Comparison of ENCODE assay signal across 8 cellular contexts in genomic region chr11:130428271-130428670, GRCh38. TPM values are rescaled to one million over a fixed set of nuclear protein-coding genes. Genes with fewer than 3 reads are reported as not detected.
DNase-seq lines count a peak whose midpoint lies in the region; ATAC-seq and TF ChIP-seq lines count a peak whose summit lies in the region.

ADAMTS8 (minus strand) TSS chr11:130428609; CDS start chr11:130428286, 323 bp downstream.

- H3K9me3 Mint-ChIP-seq in activated T-cell treated with anti-CD3 and anti-CD28 coated beads, Interleukin-2, amount 50 U/mL, for 72 hours, result no peaks in the 10 kb centered on the region
- H3K9me3 Mint-ChIP-seq in stimulated activated naive CD8-positive, alpha-beta T cell treated with anti-CD3 and anti-CD28 coated beads, Interleukin-15, Interleukin-2, amounts not matched to agents 100 ng/mL and 50 ng/mL, for 24 hours, result no peaks in the 10 kb centered on the region

- intact Hi-C loops in thyroid gland (cut with DNase I), result loop anchor here (10.0 kb wide), 1 partner anchor 213 kb away; no protein-coding TSS in a partner anchor

- ATAC-seq in activated T-cell treated with anti-CD3 and anti-CD28 coated beads, Interleukin-2, amount 50 U/mL, for 72 hours (replicated peaks in 1 of 2), result peak; percentile 34 to 38
- ATAC-seq in HG03108 (IDR thresholded peaks at IDR 0.05; ENCODE audit: unreplicated experiment), result no peak
- ATAC-seq in GM18870 (IDR thresholded peaks at IDR 0.05; ENCODE audit: unreplicated experiment), result no peak

- H3K9ac ChIP-seq in iPS-18a (ENCODE audit: low read length), result peak within 1 kb of the TSS; percentile 20

- H3K4me1 Mint-ChIP-seq in activated T-cell treated with anti-CD3 and anti-CD28 coated beads, Interleukin-2, amount 50 U/mL, for 72 hours (ENCODE audit: low read depth), result peaks cover 15% of the 10 kb centered on the region
- peaks cover 12% of the 10 kb centered on the region for H3K4me1 Mint-ChIP-seq in stimulated activated naive CD8-positive, alpha-beta T cell treated with anti-CD3 and anti-CD28 coated beads, Interleukin-15, Interleukin-2, amounts not matched to agents 100 ng/mL and 50 ng/mL, for 24 hours (ENCODE audit: low read depth)

- H3K4me3 ChIP-seq in iPS-18a (ENCODE audit: low read length) (peak within 1 kb of the TSS; percentile 66), thyroid gland (replicated peaks in 1 of 3) (peak within 1 kb of the TSS in 1 of 3 donors; percentile 32)

- peak; percentile 24 for DNase-seq in DMS79 treated with DMSO at 0.1 percent for 48 hours (lab: John Stamatoyannopoulos, UW)
- no peak for DNase-seq in DMS79 (lab: John Stamatoyannopoulos, UW)
- peak in 1 of 2 donors; percentile 5 for DNase-seq in activated T-cell treated with anti-CD3 and anti-CD28 coated beads, Interleukin-2, amount 50 U/mL, for 72 hours
- DNase-seq in thyroid gland, result no peak

- H3K4me1 ChIP-seq in iPS-18a (ENCODE audit: control insufficient read depth, low read depth, low read length) (peaks cover 10% of the 10 kb centered on the region), thyroid gland (peaks cover 9 to 21% of the 10 kb centered on the region in 2 donors)

- no peak within 1 kb of the TSS for H3K27ac ChIP-seq in iPS-18a (ENCODE audit: low read length)
- no peak within 1 kb of the TSS for H3K27ac ChIP-seq in thyroid gland

- no peaks in the 10 kb centered on the region for H3K36me3 ChIP-seq in iPS-18a (ENCODE audit: control insufficient read depth, low read depth, low read length)
- H3K36me3 ChIP-seq in thyroid gland, result no peaks in the 10 kb centered on the region

- TF ChIP-seq CTCF in thyroid gland (IDR thresholded peaks at IDR 0.05), result no peak

- WGBS in thyroid gland, 2 donors, result 0% methylated on average over 4 to 18 of the region's 52 CpGs

- peaks cover 63% of the 10 kb centered on the region for H3K27me3 Mint-ChIP-seq in activated T-cell treated with anti-CD3 and anti-CD28 coated beads, Interleukin-2, amount 50 U/mL, for 72 hours (ENCODE audit: low read depth)
- H3K27me3 Mint-ChIP-seq in stimulated activated naive CD8-positive, alpha-beta T cell treated with anti-CD3 and anti-CD28 coated beads, Interleukin-15, Interleukin-2, amounts not matched to agents 100 ng/mL and 50 ng/mL, for 24 hours, result peaks cover 61% of the 10 kb centered on the region

- H3K4me3 Mint-ChIP-seq in activated T-cell treated with anti-CD3 and anti-CD28 coated beads, Interleukin-2, amount 50 U/mL, for 72 hours, result peak within 1 kb of the TSS; percentile 70 to 79
- H3K4me3 Mint-ChIP-seq in stimulated activated naive CD8-positive, alpha-beta T cell treated with anti-CD3 and anti-CD28 coated beads, Interleukin-15, Interleukin-2, amounts not matched to agents 100 ng/mL and 50 ng/mL, for 24 hours, result peak within 1 kb of the TSS; percentile 64

- TF ChIP-seq POLR2A in thyroid gland (IDR thresholded peaks at IDR 0.05), result no peak

- H3K36me3 Mint-ChIP-seq in activated T-cell treated with anti-CD3 and anti-CD28 coated beads, Interleukin-2, amount 50 U/mL, for 72 hours (ENCODE audit: insufficient read depth in 2 of 2), result no peaks in the 10 kb centered on the region
- H3K36me3 Mint-ChIP-seq in stimulated activated naive CD8-positive, alpha-beta T cell treated with anti-CD3 and anti-CD28 coated beads, Interleukin-15, Interleukin-2, amounts not matched to agents 100 ng/mL and 50 ng/mL, for 24 hours (ENCODE audit: low read depth), result no peaks in the 10 kb centered on the region

- H3K27ac Mint-ChIP-seq in activated T-cell treated with anti-CD3 and anti-CD28 coated beads, Interleukin-2, amount 50 U/mL, for 72 hours, result no peak within 1 kb of the TSS
- no peak within 1 kb of the TSS for H3K27ac Mint-ChIP-seq in stimulated activated naive CD8-positive, alpha-beta T cell treated with anti-CD3 and anti-CD28 coated beads, Interleukin-15, Interleukin-2, amounts not matched to agents 100 ng/mL and 50 ng/mL, for 24 hours

- H3K27me3 ChIP-seq in iPS-18a (ENCODE audit: control insufficient read depth, insufficient read depth, low read length) (peaks cover 46% of the 10 kb centered on the region), thyroid gland (no peaks in the 10 kb centered on the region)

- H3K9me3 ChIP-seq in iPS-18a (ENCODE audit: control insufficient read depth, low read depth, low read length) (no peaks in the 10 kb centered on the region), thyroid gland (no peaks in the 10 kb centered on the region)

RNA-seq across cellular contexts. Expression of gene ADAMTS8, which starts in this region (rescaled TPM):
- not detected for total RNA-seq in activated T-cell treated with anti-CD3 and anti-CD28 coated beads, Interleukin-2, amount 50 U/mL, for 72 hours
- total RNA-seq in thyroid gland, result under 1 TPM in 2 of 4 donors, not detected in 2; 0.38 to 0.56 TPM

Comparison
In these comparisons a context has a peak if more than half of its experiments do, and no peak if none do; other contexts are left out.
1. Peak in ATAC-seq in activated T-cell treated with anti-CD3 and anti-CD28 coated beads, Interleukin-2, amount 50 U/mL, for 72 hours; RNA of the gene not detected or under 1 TPM.